ENCODE assay signal across 10 cellular contexts in genomic region chr17:79812969-79813825, GRCh38. TPM values are rescaled to one million over a fixed set of nuclear protein-coding genes. Genes with fewer than 3 reads are reported as not detected.
A peak's percentile ranks its signal among the peaks of the same experiment; 100 is the strongest.
DNase-seq lines count a peak whose midpoint lies in the region; ATAC-seq and TF ChIP-seq lines count a peak whose summit lies in the region.
"Had no signal": no experiment of that assay in that cellular context is flagged by ENCODE, and none has a peak within 500 bp of the region (broad histone marks: within the 10 kb centered on the region; RNA-seq: fewer than 3 reads in every experiment).

No MANE protein-coding gene starts in this region.

- peak overlapping the region; percentile 51 for H3K4me3 Mint-ChIP-seq in activated CD4-positive, alpha-beta T cell treated with anti-CD3 and anti-CD28 coated beads for 36 hours
- H3K4me3 Mint-ChIP-seq in stimulated activated naive B cell treated with anti-CD40 and anti-IgM and Interleukin-4, amounts not matched to agents 10 μg/mL and 1 μg/mL and 100 μg/mL, for 72 hours = peak overlapping the region; percentile 46 to 57

- H3K36me3 Mint-ChIP-seq in activated CD4-positive, alpha-beta T cell treated with anti-CD3 and anti-CD28 coated beads for 36 hours (ENCODE audit: low read depth) = no peaks in the 10 kb centered on the region
- H3K36me3 Mint-ChIP-seq in stimulated activated naive B cell treated with anti-CD40 and anti-IgM and Interleukin-4, amounts not matched to agents 10 μg/mL and 1 μg/mL and 100 μg/mL, for 72 hours = peaks cover 0 to 6% of the 10 kb centered on the region in 2 donors

- H3K27ac Mint-ChIP-seq in activated CD4-positive, alpha-beta T cell treated with anti-CD3 and anti-CD28 coated beads for 36 hours = no peak overlapping the region
- no peak overlapping the region for H3K27ac Mint-ChIP-seq in stimulated activated naive B cell treated with anti-CD40 and anti-IgM and Interleukin-4, amounts not matched to agents 10 μg/mL and 1 μg/mL and 100 μg/mL, for 72 hours

- peaks cover 59% of the 10 kb centered on the region for H3K27me3 ChIP-seq in RWPE2 (ENCODE audit: insufficient read depth, poor library complexity, severe bottlenecking)
- peaks cover 81% of the 10 kb centered on the region for H3K27me3 ChIP-seq in fibroblast of lung (ENCODE audit: control insufficient read depth, insufficient read depth, low read length)

- POLR2A ChIA-PET in activated CD4-positive, alpha-beta T cell treated with anti-CD3 and anti-CD28 coated beads for 36 hours (lab: Charles Lee) = interaction anchor here (0.6 to 1.4 kb wide), 2 partner anchors 20 to 26 kb away, joined by 5 to 10 read pairs; partner anchors contain the start of gene CBX4

- DNase-seq in activated CD4-positive, alpha-beta T cell treated with anti-CD3 and anti-CD28 coated beads for 36 hours = peak; percentile 46
- DNase-seq in activated CD4-positive, alpha-beta T cell treated with anti-CD3 and anti-CD28 coated beads for 48 hours = no peak
- DNase-seq in RWPE2 (ENCODE audit: low spot score) (no peak), fibroblast of lung (ENCODE audit: low read depth in 2 of 2) (no peak), COR-L47 (lab: John Stamatoyannopoulos, UW) (no peak)
- no peak for DNase-seq in stimulated activated naive B cell treated with anti-CD40 and anti-IgM and Interleukin-4, amounts not matched to agents 10 μg/mL and 1 μg/mL and 100 μg/mL, for 72 hours

- ATAC-seq in activated CD4-positive, alpha-beta T cell treated with anti-CD3 and anti-CD28 coated beads for 36 hours = no peak
- ATAC-seq in RWPE2 (ENCODE audit: low read depth) = no peak
- ATAC-seq in stimulated activated naive B cell treated with anti-CD40 and anti-IgM and Interleukin-4, amounts not matched to agents 10 μg/mL and 1 μg/mL and 100 μg/mL, for 72 hours (replicated peaks) = no peak
- no peak for ATAC-seq in GM21447 (IDR thresholded peaks at IDR 0.05; ENCODE audit: unreplicated experiment)
- no peak for ATAC-seq in GM18867 (IDR thresholded peaks at IDR 0.05; ENCODE audit: unreplicated experiment)
- ATAC-seq: left colon had no signal

- H3K27ac ChIP-seq in RWPE2 (ENCODE audit: poor library complexity, severe bottlenecking) (no peak overlapping the region), fibroblast of lung (ENCODE audit: insufficient read depth, low read length) (no peak overlapping the region)

- H3K79me2 ChIP-seq in fibroblast of lung (ENCODE audit: control insufficient read depth, insufficient read depth, low read length) = no peaks in the 10 kb centered on the region

- peaks cover 30% of the 10 kb centered on the region for H3K4me1 Mint-ChIP-seq in activated CD4-positive, alpha-beta T cell treated with anti-CD3 and anti-CD28 coated beads for 36 hours
- peaks cover 23 to 43% of the 10 kb centered on the region in 2 donors for H3K4me1 Mint-ChIP-seq in stimulated activated naive B cell treated with anti-CD40 and anti-IgM and Interleukin-4, amounts not matched to agents 10 μg/mL and 1 μg/mL and 100 μg/mL, for 72 hours

- TF ChIP-seq CTCF in RWPE2 (IDR thresholded peaks at IDR 0.05; ENCODE audit: poor library complexity, severe bottlenecking) (no peak), fibroblast of lung (conservative IDR thresholded peaks at IDR 0.05 in 1 of 2, IDR thresholded peaks at IDR 0.05 in 1 of 2; ENCODE audit: low read depth in 1 of 2, low read length in 2 of 2) (no peak)

- H3K27me3 Mint-ChIP-seq in activated CD4-positive, alpha-beta T cell treated with anti-CD3 and anti-CD28 coated beads for 36 hours = peaks cover 49% of the 10 kb centered on the region
- peaks cover 63 to 73% of the 10 kb centered on the region in 2 donors for H3K27me3 Mint-ChIP-seq in stimulated activated naive B cell treated with anti-CD40 and anti-IgM and Interleukin-4, amounts not matched to agents 10 μg/mL and 1 μg/mL and 100 μg/mL, for 72 hours

- CTCF ChIA-PET in activated CD4-positive, alpha-beta T cell treated with anti-CD3 and anti-CD28 coated beads for 36 hours (lab: Charles Lee) = interaction anchor here (0.6 to 2.0 kb wide), 5 partner anchors 9 to 66 kb away, joined by 3 to 10 read pairs (median 3); no protein-coding TSS in a partner anchor

- no peaks in the 10 kb centered on the region for H4K20me1 ChIP-seq in fibroblast of lung (ENCODE audit: control insufficient read depth, extremely low read depth, insufficient read depth, low read length)

- peak overlapping the region; percentile 44 for H3K4me2 ChIP-seq in fibroblast of lung (ENCODE audit: extremely low read depth, insufficient read depth, low read length)

- H3K4me3 ChIP-seq in RWPE2 (ENCODE audit: severe bottlenecking) (peak overlapping the region; percentile 24), fibroblast of lung (replicated peaks in 1 of 4; ENCODE audit: control extremely low read depth in 1 of 4, insufficient read depth in 1 of 4, low read depth in 3 of 4, low read length in 4 of 4) (peak overlapping the region in 2 of 4 experiments; percentile 7 to 28)

- no peaks in the 10 kb centered on the region for H3K9me3 Mint-ChIP-seq in activated CD4-positive, alpha-beta T cell treated with anti-CD3 and anti-CD28 coated beads for 36 hours (ENCODE audit: low read depth)
- H3K9me3 Mint-ChIP-seq in stimulated activated naive B cell treated with anti-CD40 and anti-IgM and Interleukin-4, amounts not matched to agents 10 μg/mL and 1 μg/mL and 100 μg/mL, for 72 hours = no peaks in the 10 kb centered on the region
- H3K9me3 Mint-ChIP-seq: T-helper 1 cell treated with Interleukin-12 subunit alpha and Interleukin-12 subunit beta and Interleukin-4 antibody, amounts not matched to agents 30 μg/mL and 1 μg/mL, for 36 hours had no signal

- no peaks in the 10 kb centered on the region for H3K36me3 ChIP-seq in RWPE2 (ENCODE audit: low read depth)
- H3K36me3 ChIP-seq in fibroblast of lung (ENCODE audit: control insufficient read depth, insufficient read depth, low read length) = no peaks in the 10 kb centered on the region

- H3K4me1 ChIP-seq in RWPE2 (ENCODE audit: insufficient read depth, poor library complexity, severe bottlenecking) = peaks cover 2% of the 10 kb centered on the region
- no peaks in the 10 kb centered on the region for H3K4me1 ChIP-seq in fibroblast of lung (ENCODE audit: control insufficient read depth, extremely low read depth, insufficient read depth, low read length)

- H3K9me3 ChIP-seq in RWPE2 (ENCODE audit: severe bottlenecking) (no peaks in the 10 kb centered on the region), fibroblast of lung (ENCODE audit: control insufficient read depth, insufficient read depth, low read depth, low read length) (no peaks in the 10 kb centered on the region)

- no peak overlapping the region for H2AFZ ChIP-seq in fibroblast of lung (ENCODE audit: low read length)

- peak overlapping the region; percentile 2 for H3K9ac ChIP-seq in fibroblast of lung (ENCODE audit: insufficient read depth, low read length)

- intact Hi-C loops in activated CD4-positive, alpha-beta T cell treated with anti-CD3 and anti-CD28 coated beads for 36 hours (cut with DNase I, micrococcal nuclease) = loop anchor here in 1 of 2 experiments (1.0 kb wide), 1 partner anchor 9 kb away; no protein-coding TSS in a partner anchor

RNA-seq across cellular contexts. Expression of gene CBX8, which starts 16.3 kb away (rescaled TPM):
- 1 to 10 TPM; 4.7 to 6.0 TPM for total RNA-seq in activated CD4-positive, alpha-beta T cell treated with anti-CD3 and anti-CD28 coated beads for 36 hours
- total RNA-seq in fibroblast of lung = 3.3 and 4.0 TPM in 2 replicates
- polyA plus RNA-seq in fibroblast of lung = 0.19 and 0.41 TPM in 2 replicates
- 4.9 and 5.2 TPM in 2 replicates for polyA plus RNA-seq in fibroblast of lung (2012)
- polyA minus RNA-seq in fibroblast of lung (ENCODE audit: low replicate concordance) = 1.5 and 6.8 TPM in 2 replicates

RNA-seq across cellular contexts. Expression of gene CBX4, which starts 26.0 kb away (rescaled TPM):
- total RNA-seq in activated CD4-positive, alpha-beta T cell treated with anti-CD3 and anti-CD28 coated beads for 36 hours = 10 to 100 TPM; 14.9 to 18.5 TPM
- total RNA-seq in fibroblast of lung = 11.0 and 13.4 TPM in 2 replicates
- polyA plus RNA-seq in fibroblast of lung = 5.4 and 5.6 TPM in 2 replicates
- polyA plus RNA-seq in fibroblast of lung (2012) = 8.8 TPM in 2 replicates
- 1.3 and 1.6 TPM in 2 replicates for polyA minus RNA-seq in fibroblast of lung (ENCODE audit: low replicate concordance)

RNA-seq across cellular contexts. Expression of gene CBX2, which starts 35.2 kb away (rescaled TPM):
- 1 to 10 TPM; 4.2 to 4.3 TPM for total RNA-seq in activated CD4-positive, alpha-beta T cell treated with anti-CD3 and anti-CD28 coated beads for 36 hours
- 0.83 and 1.3 TPM in 2 replicates for total RNA-seq in fibroblast of lung
- polyA plus RNA-seq in fibroblast of lung = 0.77 and 1.3 TPM in 2 replicates
- 0.91 and 2.2 TPM in 2 replicates for polyA plus RNA-seq in fibroblast of lung (2012)
- polyA minus RNA-seq in fibroblast of lung (ENCODE audit: low replicate concordance) = 0.35 and 3.1 TPM in 2 replicates
